ENCODE assay signal across 8 cellular contexts in genomic region chr1:246724725-246725095, GRCh38. TPM values are rescaled to one million over a fixed set of nuclear protein-coding genes. Genes with fewer than 3 reads are reported as not detected.
A peak's percentile ranks its signal among the peaks of the same experiment; 100 is the strongest.
DNase-seq lines count a peak whose midpoint lies in the region; TF ChIP-seq lines count a peak whose summit lies in the region.

No MANE protein-coding gene starts in this region.

- peaks cover 42% of the 10 kb centered on the region for H3K36me3 ChIP-seq in WERI-Rb-1

- H3K4me3 ChIP-seq in WERI-Rb-1 (ENCODE audit: low read depth, low read length) (peak overlapping the region; percentile 88), fibroblast of villous mesenchyme (ENCODE audit: low read depth, low read length) (peak overlapping the region; percentile 83)

- H3K27me3 ChIP-seq in WERI-Rb-1 (ENCODE audit: insufficient read depth, low read depth, severe bottlenecking): no peaks in the 10 kb centered on the region

- TF ChIP-seq CTCF in WERI-Rb-1 (IDR thresholded peaks at IDR 0.05; ENCODE audit: low read depth, low read length): no peak
- no peak for TF ChIP-seq CTCF in fibroblast of villous mesenchyme (IDR thresholded peaks at IDR 0.05; ENCODE audit: insufficient read depth, low read depth, low read length)
- TF ChIP-seq CTCF in neural crest cell (conservative IDR thresholded peaks at IDR 0.05): no peak

- peaks cover 25% of the 10 kb centered on the region for H3K9me3 Mint-ChIP-seq in neural crest cell

- H3K27ac ChIP-seq in WERI-Rb-1: peak overlapping the region; percentile 93

- H3K9me3 ChIP-seq in WERI-Rb-1 (ENCODE audit: severe bottlenecking): peaks cover 11% of the 10 kb centered on the region

- peak overlapping the region; percentile 98 for H3K27ac Mint-ChIP-seq in neural crest cell (ENCODE audit: unreplicated experiment)

- H3K4me1 Mint-ChIP-seq in neural crest cell: peaks cover 48% of the 10 kb centered on the region

- H3K27me3 Mint-ChIP-seq in neural crest cell (ENCODE audit: low read depth): no peaks in the 10 kb centered on the region

- DNase-seq in activated CD4-positive, alpha-beta T cell treated with anti-CD3 and anti-CD28 coated beads for 48 hours: peak; percentile 11
- DNase-seq in activated CD4-positive, alpha-beta T cell treated with anti-CD3 and anti-CD28 coated beads for 1 hour: no peak
- DNase-seq in HCEC 1CT: peak; percentile 48
- DNase-seq in M059J (ENCODE audit: low read depth): peak; percentile 45
- DNase-seq in WERI-Rb-1: peak; percentile 28
- peak; percentile 50 for DNase-seq in fibroblast of villous mesenchyme (ENCODE audit: low read depth)
- DNase-seq in neural crest cell (ENCODE audit: low read depth, low spot score): no peak
- no peak for DNase-seq in hippocampal formation (lab: John Stamatoyannopoulos, UW)

- peaks cover 34% of the 10 kb centered on the region for H3K36me3 Mint-ChIP-seq in neural crest cell (ENCODE audit: low read depth)

- peak overlapping the region; percentile 98 for H3K4me3 Mint-ChIP-seq in neural crest cell

RNA-seq across cellular contexts. Expression of gene SCCPDH, which starts 0.5 kb away (rescaled TPM):
- total RNA-seq in M059J (2014; rRNA removed; shearing (Covaris generic)): 31.1 and 42.4 TPM in 2 replicates
- total RNA-seq in fibroblast of villous mesenchyme: 47.4 and 65.2 TPM in 2 replicates
- total RNA-seq in neural crest cell: 53.1 and 54.3 TPM in 2 replicates

Comparison
In these comparisons a context has a peak if more than half of its experiments do, and no peak if none do; other contexts are left out.
1. DNase-seq: peak in activated CD4-positive, alpha-beta T cell treated with anti-CD3 and anti-CD28 coated beads for 48 hours (single experiment), HCEC 1CT (single experiment), M059J (single experiment), WERI-Rb-1 (single experiment) and fibroblast of villous mesenchyme (single experiment); none in activated CD4-positive, alpha-beta T cell treated with anti-CD3 and anti-CD28 coated beads for 1 hour (single experiment), neural crest cell (single experiment) and hippocampal formation (0 of 2).